ENCODE assay signal across 8 cellular contexts in the genomic region with DNA sequence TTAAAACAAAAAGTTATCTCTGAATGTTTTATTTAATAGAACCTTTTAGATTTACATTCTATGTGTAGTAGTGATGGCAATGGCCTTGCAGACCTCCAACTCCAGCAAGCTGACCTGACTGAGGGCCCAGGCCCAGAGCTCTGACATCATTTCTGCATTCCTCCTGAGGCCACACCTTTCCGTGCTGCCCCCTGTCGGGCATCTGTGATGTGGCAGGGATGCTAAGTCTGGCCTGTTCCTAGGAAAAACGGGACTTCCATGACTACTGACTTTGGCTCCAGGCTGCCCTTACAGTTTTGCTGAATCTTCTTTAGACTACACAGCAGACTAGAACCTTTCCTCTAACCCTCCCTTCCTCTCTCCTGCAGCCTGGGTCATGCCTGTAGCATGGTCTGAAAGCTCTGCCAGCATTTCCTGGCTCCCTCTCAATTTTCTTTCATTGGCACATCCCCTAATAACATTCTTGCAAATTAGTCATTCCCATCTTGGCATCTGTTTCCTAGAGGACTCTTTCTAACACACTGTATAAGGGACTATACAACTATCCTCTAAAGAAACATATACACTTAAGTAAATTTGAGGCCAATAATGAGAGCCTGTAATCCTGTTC.
DNase-seq lines count a peak whose midpoint lies in the region; ATAC-seq, FAIRE-seq and TF ChIP-seq lines count a peak whose summit lies in the region.

No MANE protein-coding gene starts in this region.

- peak; percentile 47 to 63; a peak in 3 of 4 replicates for TF ChIP-seq RAD21 in H1 (IDR thresholded peaks at IDR 0.05 in 1 of 2, conservative IDR thresholded peaks at IDR 0.05 in 1 of 2; ENCODE audit: low read depth in 2 of 2, low read length in 2 of 2)

- 54% methylated on average over 3 of the region's 3 CpGs; no CpG with 5 or more reads in 1 of the 2 experiments for WGBS in H1 (ENCODE audit: extremely low coverage in 1 of 2, insufficient coverage in 1 of 2, insufficient read length in 1 of 2, insufficient replicate concordance in 2 of 2, low coverage in 1 of 2, low lambda C conversion rate in 2 of 2, missing lambda C conversion rate in 1 of 2), 2 experiments

- H3K4ac ChIP-seq in H1 (replicated peaks; ENCODE audit: insufficient read length, low read depth, low read length): no peak overlapping the region

- H3K36me3 ChIP-seq in Loucy (ENCODE audit: insufficient read depth, low read length): no peaks in the 10 kb centered on the region
- H3K36me3 ChIP-seq in H1 (ENCODE audit: control insufficient read depth in 2 of 4, insufficient read depth in 4 of 4, low read length in 3 of 4): no peaks in the 10 kb centered on the region

- H3K79me1 ChIP-seq in H1 (ENCODE audit: low read depth, low read length): no peaks in the 10 kb centered on the region

- no peak overlapping the region for H3K9ac ChIP-seq in Loucy (ENCODE audit: low read depth, low read length, poor library complexity, severe bottlenecking)
- no peak overlapping the region for H3K9ac ChIP-seq in H1 (replicated peaks in 1 of 4; ENCODE audit: extremely low read depth in 1 of 4, low read depth in 3 of 4, low read length in 3 of 4)

- no peak overlapping the region for H3K23ac ChIP-seq in H1 (ENCODE audit: insufficient read length)

- H3K4me1 ChIP-seq in Loucy (ENCODE audit: insufficient read depth, low read length, poor library complexity, severe bottlenecking) (no peaks in the 10 kb centered on the region), H1 (replicated peaks in 1 of 4; ENCODE audit: control insufficient read depth in 3 of 4, insufficient read depth in 4 of 4, low read length in 3 of 4) (peaks cover 0 to 3% (median 1%) of the 10 kb centered on the region in 4 experiments; a peak in 1 of 7 replicates)

- H3K4me2 ChIP-seq in Loucy (ENCODE audit: low read depth, low read length, poor library complexity, severe bottlenecking) (no peak overlapping the region), H1 (ENCODE audit: insufficient read depth in 1 of 2, low read depth in 2 of 2, low read length in 2 of 2) (no peak overlapping the region)

- no peak overlapping the region for H2BK12ac ChIP-seq in H1 (ENCODE audit: low read depth, low read length)

- H3K18ac ChIP-seq in H1 (ENCODE audit: extremely low read depth, low read length): no peak overlapping the region

- H4K8ac ChIP-seq in H1 (ENCODE audit: extremely low read depth, insufficient read depth, low read length): no peak overlapping the region

- H3K4me3 ChIP-seq in Loucy (ENCODE audit: low read length, poor library complexity, severe bottlenecking) (no peak overlapping the region), H1 (ENCODE audit: extremely low read depth in 1 of 4, insufficient read depth in 2 of 4, low read depth in 3 of 4, low read length in 4 of 4) (no peak overlapping the region)

- H3K27me3 ChIP-seq in Loucy (ENCODE audit: insufficient read depth, low read length, poor library complexity, severe bottlenecking) (no peaks in the 10 kb centered on the region), H1 (replicated peaks in 1 of 4; ENCODE audit: control insufficient read depth in 3 of 4, extremely low read depth in 1 of 4, insufficient read depth in 3 of 4, low read length in 3 of 4) (no peaks in the 10 kb centered on the region)

- H2AFZ ChIP-seq in Loucy (ENCODE audit: low read length): no peak overlapping the region
- no peak overlapping the region for H2AFZ ChIP-seq in H1 (ENCODE audit: low read length)

- H3K9me3 ChIP-seq in Loucy (ENCODE audit: insufficient read depth, low read depth, low read length) (no peaks in the 10 kb centered on the region), H1 (ENCODE audit: insufficient read depth in 2 of 2, low read depth in 1 of 2, low read length in 1 of 2) (no peaks in the 10 kb centered on the region)

- no peaks in the 10 kb centered on the region for H3F3A ChIP-seq in Loucy (ENCODE audit: low read depth)

- no peak overlapping the region for H4K91ac ChIP-seq in H1 (replicated peaks; ENCODE audit: insufficient read length, low read length)

- H4K5ac ChIP-seq in H1 (ENCODE audit: insufficient read length, low read depth, low read length): no peak overlapping the region

- H2BK5ac ChIP-seq in H1 (ENCODE audit: low read depth, low read length): no peak overlapping the region

- no peak overlapping the region for H3K56ac ChIP-seq in H1 (replicated peaks; ENCODE audit: insufficient read length, low read depth, low read length)

- no peak overlapping the region for H3K27ac ChIP-seq in H1 (ENCODE audit: low read depth, low read length)

- ATAC-seq in GM18520 (IDR thresholded peaks at IDR 0.05; ENCODE audit: unreplicated experiment) (no peak), GM19324 (IDR thresholded peaks at IDR 0.05; ENCODE audit: low FRiP score, unreplicated experiment) (no peak)

- no peak for TF ChIP-seq EP300 in H1 (IDR thresholded peaks at IDR 0.05; ENCODE audit: borderline replicate concordance in 1 of 2, low read depth in 2 of 2, low read length in 2 of 2)

- peak; percentile 2 to 4 for DNase-seq in activated CD4-positive, alpha-beta T cell treated with anti-CD3 and anti-CD28 coated beads, Interleukin-2, amount 50 U/mL, for 48 hours
- no peak for DNase-seq in activated CD4-positive, alpha-beta T cell treated with anti-CD3 and anti-CD28 coated beads for 1 hour
- DNase-seq in H1 (ENCODE audit: low read depth in 1 of 2, low spot score in 2 of 2) (peak; percentile 41 to 85), C1 segment of cervical spinal cord (lab: John Stamatoyannopoulos, UW) (no peak)
- peak; percentile 24 for DNase-seq in stimulated activated CD8-positive, alpha-beta memory T cell treated with anti-CD3 and anti-CD28 coated beads, Interleukin-4, amount 100 ng/mL, for 48 hours

- no peaks in the 10 kb centered on the region for H3K9me2 ChIP-seq in Loucy (replicated peaks; ENCODE audit: low read depth, low read length)

- no peaks in the 10 kb centered on the region for H3K23me2 ChIP-seq in H1 (ENCODE audit: low read depth, low read length)

- no peak overlapping the region for H2BK15ac ChIP-seq in H1 (ENCODE audit: low read length)

- H2BK20ac ChIP-seq in H1 (ENCODE audit: low read length): no peak overlapping the region

- no peak for TF ChIP-seq POLR2A in H1 (IDR thresholded peaks at IDR 0.05; ENCODE audit: control extremely low read depth in 1 of 2, low read depth in 2 of 2, low read length in 2 of 2)

- H4K20me1 ChIP-seq in Loucy (ENCODE audit: insufficient read depth, low read length, poor library complexity, severe bottlenecking) (no peaks in the 10 kb centered on the region), H1 (replicated peaks in 1 of 2; ENCODE audit: control insufficient read depth in 1 of 2, insufficient read depth in 2 of 2, low read length in 2 of 2) (no peaks in the 10 kb centered on the region)

- no peak overlapping the region for H2BK120ac ChIP-seq in H1 (replicated peaks; ENCODE audit: low read depth, low read length)

- H3K14ac ChIP-seq in H1 (ENCODE audit: insufficient read length): no peak overlapping the region

- FAIRE-seq in H1 (lab: Jason Lieb, UNC): peak; percentile 89

- H2AK5ac ChIP-seq in H1 (ENCODE audit: low read depth, low read length): no peak overlapping the region

- CTCF ChIA-PET in H1 (lab: Charles Lee; ENCODE audit: partially characterized antibody): interaction anchor here (0.5 to 1.5 kb wide), 20 partner anchors 9 to 303 kb away, joined by 3 to 8 read pairs (median 3); no protein-coding TSS in a partner anchor

- POLR2A ChIA-PET in H1 (lab: Charles Lee; ENCODE audit: partially characterized antibody): no interaction called here

- TF ChIP-seq CTCF in Loucy (conservative IDR thresholded peaks at IDR 0.05; ENCODE audit: low read length): peak; percentile 49
- peak; percentile 72 to 91 (median 89) for TF ChIP-seq CTCF in H1 (IDR thresholded peaks at IDR 0.05; ENCODE audit: control extremely low read depth in 1 of 3, insufficient read depth in 1 of 3, low read depth in 1 of 3, low read length in 3 of 3)

- H3K79me2 ChIP-seq in Loucy (ENCODE audit: insufficient read depth, low read length) (no peaks in the 10 kb centered on the region), H1 (ENCODE audit: control insufficient read depth in 1 of 2, insufficient read depth in 2 of 2, low read length in 2 of 2) (no peaks in the 10 kb centered on the region)

TF ChIP-seq in H1, 55 proteins besides CTCF, POLR2A, EP300 and RAD21 (continues in another document):
- TF ChIP-seq JUND (IDR thresholded peaks at IDR 0.05; ENCODE audit: low read length) (peak; percentile 79), CREB1 (IDR thresholded peaks at IDR 0.05) (peak; percentile 80), RNF2 (IDR thresholded peaks at IDR 0.05; ENCODE audit: borderline replicate concordance, low read depth, low read length, missing control alignments, poor library complexity, severe bottlenecking) (no peak), ZNF274 (IDR thresholded peaks at IDR 0.05; ENCODE audit: borderline replicate concordance, extremely low read depth, low read length) (no peak), MAFK (IDR thresholded peaks at IDR 0.05; ENCODE audit: low read depth, low read length) (no peak), ASH2L (IDR thresholded peaks at IDR 0.05; ENCODE audit: low read length) (no peak), CEBPB (IDR thresholded peaks at IDR 0.05; ENCODE audit: low read depth, low read length) (no peak), RFX5 (IDR thresholded peaks at IDR 0.05; ENCODE audit: borderline replicate concordance, low read depth, low read length) (no peak), CHD2 (IDR thresholded peaks at IDR 0.05; ENCODE audit: low read length) (no peak), EGR1 (IDR thresholded peaks at IDR 0.05; ENCODE audit: borderline replicate concordance, low read depth, low read length) (no peak), SIRT6 (IDR thresholded peaks at IDR 0.05; ENCODE audit: low read length) (no peak), RXRA (IDR thresholded peaks at IDR 0.05; ENCODE audit: insufficient read depth, low read depth, low read length) (no peak), PHF8 (conservative IDR thresholded peaks at IDR 0.05; ENCODE audit: low read depth, low read length) (no peak), TCF12 (IDR thresholded peaks at IDR 0.05; ENCODE audit: low read depth, low read length) (no peak), BCL11A (IDR thresholded peaks at IDR 0.05; ENCODE audit: low read depth in 2 of 2, low read length in 2 of 2) (no peak), CTBP2 (IDR thresholded peaks at IDR 0.05; ENCODE audit: borderline replicate concordance, insufficient read depth, insufficient read length, low read length) (no peak), BACH1 (IDR thresholded peaks at IDR 0.05; ENCODE audit: low read length) (no peak), KDM1A (IDR thresholded peaks at IDR 0.05; ENCODE audit: borderline replicate concordance, low read length) (no peak), SP1 (IDR thresholded peaks at IDR 0.05; ENCODE audit: low read depth, low read length) (no peak), POLR2AphosphoS5 (IDR thresholded peaks at IDR 0.05; ENCODE audit: low read depth, low read length) (no peak), NRF1 (IDR thresholded peaks at IDR 0.05; ENCODE audit: low read depth, low read length) (no peak)
- TF ChIP-seq, protein P1, sequence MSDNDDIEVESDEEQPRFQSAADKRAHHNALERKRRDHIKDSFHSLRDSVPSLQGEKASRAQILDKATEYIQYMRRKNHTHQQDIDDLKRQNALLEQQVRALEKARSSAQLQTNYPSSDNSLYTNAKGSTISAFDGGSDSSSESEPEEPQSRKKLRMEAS (IDR thresholded peaks at IDR 0.05): no peak

Comparison
In these comparisons a context has a peak if more than half of its experiments do, and no peak if none do; other contexts are left out.
1. DNase-seq: peak in activated CD4-positive, alpha-beta T cell treated with anti-CD3 and anti-CD28 coated beads, Interleukin-2, amount 50 U/mL, for 48 hours (2 of 2), H1 (2 of 2) and stimulated activated CD8-positive, alpha-beta memory T cell treated with anti-CD3 and anti-CD28 coated beads, Interleukin-4, amount 100 ng/mL, for 48 hours (single experiment); none in activated CD4-positive, alpha-beta T cell treated with anti-CD3 and anti-CD28 coated beads for 1 hour (single experiment) and C1 segment of cervical spinal cord (0 of 14).